ENCODE assay signal across 8 cellular contexts in the genomic region with DNA sequence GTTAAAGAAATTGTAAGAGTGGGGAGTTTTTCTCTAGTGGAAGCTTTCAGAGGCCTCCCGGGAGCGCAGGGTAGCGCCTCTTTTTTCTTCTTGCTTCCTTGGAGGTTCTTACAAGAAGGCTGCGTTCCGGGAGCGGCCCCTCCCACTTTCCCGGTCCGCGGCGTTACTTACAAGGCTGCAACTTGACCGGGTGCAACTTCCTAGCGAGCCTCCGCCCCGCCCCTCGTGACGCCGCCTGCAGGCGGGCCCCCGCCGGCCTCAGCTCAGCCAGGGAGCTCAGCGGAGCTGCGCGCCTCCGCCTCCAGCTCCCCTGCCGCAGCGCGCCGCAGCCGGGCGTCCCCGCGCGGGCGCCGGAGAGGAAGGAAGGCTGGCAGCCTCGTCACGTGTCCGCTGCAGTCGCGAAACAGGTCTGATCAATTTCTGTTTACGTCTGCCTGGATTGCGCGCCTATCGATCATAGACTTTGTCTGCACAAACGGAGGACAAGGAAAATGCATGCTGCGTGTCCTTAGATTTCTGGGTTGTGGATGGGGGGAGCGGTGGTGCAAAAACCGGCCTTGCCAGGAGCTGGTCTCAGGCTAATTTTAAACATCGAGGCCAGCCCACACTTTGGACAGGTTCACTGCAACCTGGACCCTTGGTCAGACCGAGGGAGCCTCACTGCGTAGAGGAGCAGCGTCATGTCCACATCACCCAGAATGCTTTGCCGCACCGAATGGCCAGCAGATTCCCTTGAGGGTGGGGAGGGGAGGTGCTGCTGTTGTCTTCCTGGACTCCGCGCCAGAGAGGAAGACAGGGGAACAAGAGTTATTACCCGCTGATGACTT. TPM values are rescaled to one million over a fixed set of nuclear protein-coding genes. Genes with fewer than 3 reads are reported as not detected.
DNase-seq lines count a peak whose midpoint lies in the region; ATAC-seq and TF ChIP-seq lines count a peak whose summit lies in the region.

A gene with protein sequence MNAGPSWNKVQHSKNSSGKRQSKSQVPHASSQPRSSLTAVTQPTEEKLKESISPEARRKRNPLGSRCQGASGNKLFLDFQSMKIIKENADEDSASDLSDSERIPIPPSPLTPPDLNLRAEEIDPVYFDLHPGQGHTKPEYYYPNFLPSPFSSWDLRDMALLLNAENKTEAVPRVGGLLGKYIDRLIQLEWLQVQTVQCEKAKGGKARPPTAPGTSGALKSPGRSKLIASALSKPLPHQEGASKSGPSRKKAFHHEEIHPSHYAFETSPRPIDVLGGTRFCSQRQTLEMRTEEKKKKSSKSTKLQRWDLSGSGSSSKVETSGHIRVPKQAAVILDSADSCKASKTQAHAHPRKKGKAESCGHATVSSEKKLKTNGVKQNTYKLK (plus strand): TSS at position 261 of the 827 bp plus-strand sequence. CDS start 3,555 bp downstream, outside the sequence.
A gene with protein sequence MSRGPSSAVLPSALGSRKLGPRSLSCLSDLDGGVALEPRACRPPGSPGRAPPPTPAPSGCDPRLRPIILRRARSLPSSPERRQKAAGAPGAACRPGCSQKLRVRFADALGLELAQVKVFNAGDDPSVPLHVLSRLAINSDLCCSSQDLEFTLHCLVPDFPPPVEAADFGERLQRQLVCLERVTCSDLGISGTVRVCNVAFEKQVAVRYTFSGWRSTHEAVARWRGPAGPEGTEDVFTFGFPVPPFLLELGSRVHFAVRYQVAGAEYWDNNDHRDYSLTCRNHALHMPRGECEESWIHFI (minus strand): TSS at position 177 of the 827 bp plus-strand sequence. CDS start 374 bp downstream, outside the sequence.

- H3K4me1 ChIP-seq in HAP-1: peaks cover 34% of the 10 kb centered on the region
- H3K4me1 ChIP-seq in foreskin keratinocyte: peaks cover 18% of the 10 kb centered on the region
- peaks cover 5 to 7% of the 10 kb centered on the region in 2 donors for H3K4me1 ChIP-seq in neuronal stem cell (ENCODE audit: control insufficient read depth in 2 of 2, insufficient read depth in 1 of 2, low read depth in 1 of 2, low read length in 2 of 2)
- peaks cover 15 to 60% (median 51%) of the 10 kb centered on the region in 5 donors for H3K4me1 ChIP-seq in subcutaneous abdominal adipose tissue (ENCODE audit: control insufficient read depth in 5 of 5, insufficient read depth in 5 of 5, low read length in 5 of 5)

- H2BK120ac ChIP-seq in neuronal stem cell (ENCODE audit: low read depth, low read length): peak within 1 kb of the TSS; percentile 41

- H3K36me3 ChIP-seq in HAP-1 (replicated peaks) (peaks cover 20% of the 10 kb centered on the region), MG63 (peaks cover 39% of the 10 kb centered on the region), neuronal stem cell (replicated peaks in 1 of 2; ENCODE audit: control insufficient read depth in 2 of 2, insufficient read depth in 2 of 2, low read length in 2 of 2) (peaks cover 3 to 42% of the 10 kb centered on the region in 2 donors), subcutaneous abdominal adipose tissue (ENCODE audit: control insufficient read depth in 5 of 5, insufficient read depth in 5 of 5, low read length in 5 of 5) (peaks cover 11 to 25% (median 16%) of the 10 kb centered on the region in 5 donors)

- H4K8ac ChIP-seq in neuronal stem cell (ENCODE audit: low read depth, low read length): peak within 1 kb of the TSS; percentile 29

- H2AFZ ChIP-seq in neuronal stem cell (ENCODE audit: low read length): peak within 1 kb of the TSS; percentile 88

- peak within 1 kb of the TSS; percentile 79 for H2BK5ac ChIP-seq in neuronal stem cell (ENCODE audit: low read length)

- H3K9ac ChIP-seq in neuronal stem cell (ENCODE audit: low read depth, low read length, poor library complexity): peak within 1 kb of the TSS; percentile 90
- H3K9ac ChIP-seq in subcutaneous abdominal adipose tissue (ENCODE audit: low read length in 5 of 5): peak within 1 kb of the TSS; percentile 64 to 90 (median 73)

- peak within 1 kb of the TSS; percentile 97 for H3K4me2 ChIP-seq in neuronal stem cell (ENCODE audit: insufficient read depth, low read length, poor library complexity, severe bottlenecking)

- H3K27me3 ChIP-seq in HAP-1 (ENCODE audit: low read depth) (no peaks in the 10 kb centered on the region), MG63 (no peaks in the 10 kb centered on the region), foreskin keratinocyte (no peaks in the 10 kb centered on the region), neuronal stem cell (ENCODE audit: control insufficient read depth in 3 of 3, insufficient read depth in 3 of 3, low read depth in 1 of 3, low read length in 3 of 3) (peaks cover 0 to 17% (median 6%) of the 10 kb centered on the region in 3 experiments), subcutaneous abdominal adipose tissue (ENCODE audit: control insufficient read depth in 5 of 5, insufficient read depth in 4 of 5, low read length in 5 of 5) (no peaks in the 10 kb centered on the region)

- H2BK15ac ChIP-seq in neuronal stem cell (ENCODE audit: low read length): peak within 1 kb of the TSS; percentile 95

- peak within 1 kb of the TSS; percentile 60 for H3K23ac ChIP-seq in neuronal stem cell (ENCODE audit: low read depth, low read length, poor library complexity)

- peak; percentile 96 for ATAC-seq in foreskin keratinocyte

- H3K4ac ChIP-seq in neuronal stem cell (ENCODE audit: low read length): no peak within 1 kb of the TSS

- peak within 1 kb of the TSS; percentile 92 for H3K18ac ChIP-seq in neuronal stem cell (ENCODE audit: low read length)

- peak within 1 kb of the TSS; percentile 79 for H3K14ac ChIP-seq in neuronal stem cell (ENCODE audit: low read length)

- no CpG with 5 or more reads among the region's 57 CpGs for WGBS in neuronal stem cell (ENCODE audit: extremely low coverage in 2 of 2, insufficient read length in 2 of 2, insufficient replicate concordance in 1 of 2), 2 donors

- H3K9me3 ChIP-seq in HAP-1 (no peaks in the 10 kb centered on the region), MG63 (0 out of 2 replicates have a peak, but pooled peaks cover 2% of the 10 kb centered on the region), neuronal stem cell (replicated peaks in 1 of 2; ENCODE audit: control insufficient read depth in 2 of 2, insufficient read depth in 1 of 2, low read depth in 1 of 2, low read length in 2 of 2) (peaks cover 0 to 9% of the 10 kb centered on the region in 2 donors), subcutaneous abdominal adipose tissue (ENCODE audit: control insufficient read depth in 5 of 5, low read length in 5 of 5) (no peaks in the 10 kb centered on the region)

- in situ Hi-C loops in HAP-1 (cut with MboI; ENCODE audit: low sequenced_read_pairs): loop anchor here (25.0 kb wide), 1 partner anchor 903 kb away; a partner anchor contains a TSS

- peaks cover 2% of the 10 kb centered on the region for H3K79me1 ChIP-seq in neuronal stem cell (ENCODE audit: low read depth, low read length)

- peak within 1 kb of the TSS; percentile 44 for H3K27ac ChIP-seq in foreskin keratinocyte
- H3K27ac ChIP-seq in neuronal stem cell (replicated peaks; ENCODE audit: low read length): peak within 1 kb of the TSS; percentile 93
- peak within 1 kb of the TSS; percentile 94 for H3K27ac ChIP-seq in subcutaneous abdominal adipose tissue (ENCODE audit: low read depth, low read length)

- peak within 1 kb of the TSS; percentile 59 for H3K4me3 ChIP-seq in HAP-1
- H3K4me3 ChIP-seq in MG63: peak within 1 kb of the TSS; percentile 83
- H3K4me3 ChIP-seq in neuronal stem cell (ENCODE audit: low read length in 2 of 2): peak within 1 kb of the TSS; percentile 72 to 81
- H3K4me3 ChIP-seq in subcutaneous abdominal adipose tissue (ENCODE audit: low read depth in 1 of 5, low read length in 5 of 5): peak within 1 kb of the TSS; percentile 79 to 97 (median 94)

- peak within 1 kb of the TSS; percentile 48 for H4K91ac ChIP-seq in neuronal stem cell (ENCODE audit: low read depth, low read length, poor library complexity)

- H2BK12ac ChIP-seq in neuronal stem cell (ENCODE audit: low read length): peak within 1 kb of the TSS; percentile 14

- DNase-seq in GDM1 (lab: John Stamatoyannopoulos, UW): peak; percentile 95
- DNase-seq in HAP-1 (ENCODE audit: low spot score in 2 of 2): peak; percentile 88 to 97
- DNase-seq in MG63: peak; percentile 98
- DNase-seq in SIG-M5 (lab: John Stamatoyannopoulos, UW): peak; percentile 78
- DNase-seq in activated naive CD4-positive, alpha-beta T cell (lab: John Stamatoyannopoulos, UW): peak; percentile 46 to 83 (median 70)
- peak; percentile 82 to 88 for DNase-seq in foreskin keratinocyte
- DNase-seq in neuronal stem cell (ENCODE audit: low spot score): peak; percentile 87

- peak within 1 kb of the TSS; percentile 89 for H2AK5ac ChIP-seq in neuronal stem cell (ENCODE audit: low read depth, low read length)

- peak; percentile 44 for TF ChIP-seq CTCF in foreskin keratinocyte (conservative IDR thresholded peaks at IDR 0.05)

RNA-seq across cellular contexts. Expression of the first gene that starts in this region (rescaled TPM):
- total RNA-seq in MG63 (2014; rRNA removed; shearing (Covaris generic); ENCODE audit: low replicate concordance): 2.5 and 4.1 TPM in 2 replicates
- total RNA-seq in foreskin keratinocyte: 13.7 and 14.7 TPM in 2 replicates
- polyA plus RNA-seq in foreskin keratinocyte: 4.1 and 5.5 TPM in 2 replicates
- 13.5 TPM for polyA plus RNA-seq in neuronal stem cell (2013, experiment 1 of 2)
- 13.6 TPM for polyA plus RNA-seq in neuronal stem cell (2013, experiment 2 of 2)

RNA-seq across cellular contexts. Expression of the second gene that starts in this region (rescaled TPM):
- total RNA-seq in MG63 (2014; rRNA removed; shearing (Covaris generic); ENCODE audit: low replicate concordance): 8.8 and 11.4 TPM in 2 replicates
- total RNA-seq in foreskin keratinocyte: 7.6 and 7.8 TPM in 2 replicates
- polyA plus RNA-seq in foreskin keratinocyte: 2.7 and 4.1 TPM in 2 replicates
- polyA plus RNA-seq in neuronal stem cell (2013, experiment 1 of 2): 0.56 TPM
- polyA plus RNA-seq in neuronal stem cell (2013, experiment 2 of 2): 0.65 TPM

Comparison
In these comparisons a context has a peak if more than half of its experiments do, and no peak if none do; other contexts are left out.
1. Peak in every context shown above with its lines: DNase-seq, ATAC-seq, H3K4me3 ChIP-seq and H3K27ac ChIP-seq.
2. H3K27ac ChIP-seq: peak in every context shown above with its lines; median percentile 94 in subcutaneous abdominal adipose tissue; 93 in neuronal stem cell; 44 in foreskin keratinocyte.